5 cellular contexts compared by ENCODE assay signal in the genomic region with DNA sequence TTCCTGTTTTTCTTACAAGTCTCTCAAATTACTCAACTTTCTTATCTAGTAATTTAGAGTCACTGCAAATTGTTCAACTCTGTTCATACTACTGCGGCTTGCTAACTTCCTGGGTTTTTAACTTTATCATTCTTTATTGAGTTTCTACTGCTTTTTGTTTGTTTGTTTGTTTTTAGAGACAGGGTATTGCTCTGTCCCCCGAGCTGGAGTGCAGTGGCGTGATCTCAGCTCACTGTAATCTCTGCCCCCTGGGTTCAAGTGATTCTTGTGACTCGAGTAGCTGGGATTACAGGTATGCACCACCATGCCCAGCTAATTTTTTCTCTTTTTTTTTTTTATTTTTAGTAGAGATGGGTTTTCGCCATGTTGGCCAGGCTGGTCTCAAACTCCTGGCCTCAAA.
"Had no signal": no experiment of that assay in that cellular context is flagged by ENCODE, and none has a peak within 500 bp of the region (broad histone marks: within the 10 kb centered on the region; RNA-seq: fewer than 3 reads in every experiment).

No MANE protein-coding gene starts in this region.

- ATAC-seq: GM23338, K562 had no signal

- H2AFZ ChIP-seq: GM23338 had no signal

- H3K4me2 ChIP-seq: GM23338 had no signal

- H3K4me3 ChIP-seq: GM23338, K562 had no signal

- DNase-seq: H9, HCEC 1CT, IMR-90 had no signal
